Comparison of ENCODE assay signal across 8 cellular contexts in genomic region chr7:104982773-104983619, GRCh38. TPM values are rescaled to one million over a fixed set of nuclear protein-coding genes. Genes with fewer than 3 reads are reported as not detected.
DNase-seq lines count a peak whose midpoint lies in the region; ATAC-seq, FAIRE-seq and TF ChIP-seq lines count a peak whose summit lies in the region.

No MANE protein-coding gene starts in this region.

- POLR2A ChIA-PET in PC-3 (lab: Charles Lee; ENCODE audit: unreplicated experiment) (interaction anchor here (0.7 to 1.1 kb wide), 3 partner anchors 33 to 58 kb away, joined by 4 to 9 read pairs (median 4); no protein-coding TSS in a partner anchor), H1 (lab: Charles Lee; ENCODE audit: partially characterized antibody) (interaction anchor here (0.7 to 5.6 kb wide), 16 partner anchors 10 to 406 kb away, joined by 3 to 118 read pairs (median 6); partner anchors contain the start of genes KMT2E and SRPK2)

- ATAC-seq in activated T-cell treated with anti-CD3 and anti-CD28 coated beads, Interleukin-2, amount 50 U/mL, for 4 hours: no peak
- ATAC-seq in PC-3 (no peak), GM21825 (IDR thresholded peaks at IDR 0.05; ENCODE audit: unreplicated experiment) (no peak), HG02938 (IDR thresholded peaks at IDR 0.05; ENCODE audit: unreplicated experiment) (no peak), HG03460 (IDR thresholded peaks at IDR 0.05; ENCODE audit: unreplicated experiment) (no peak)

- no peak for TF ChIP-seq EP300 in H1 (IDR thresholded peaks at IDR 0.05; ENCODE audit: borderline replicate concordance in 1 of 2, low read depth in 2 of 2, low read length in 2 of 2)

- H3K9me3 ChIP-seq in PC-3 (ENCODE audit: low read length): no peaks in the 10 kb centered on the region
- no peaks in the 10 kb centered on the region for H3K9me3 ChIP-seq in H1 (ENCODE audit: insufficient read depth in 2 of 2, low read depth in 1 of 2, low read length in 1 of 2)
- H3K9me3 ChIP-seq in neuron (ENCODE audit: low read length): no peaks in the 10 kb centered on the region

- intact Hi-C loops in PC-3 (cut with micrococcal nuclease): loop anchor here (5.0 to 10.0 kb wide), 2 partner anchors 112 to 354 kb away; no protein-coding TSS in a partner anchor

- peaks cover 60% of the 10 kb centered on the region for H3K4me1 Mint-ChIP-seq in activated T-cell treated with anti-CD3 and anti-CD28 coated beads, Interleukin-2, amount 50 U/mL, for 4 hours (ENCODE audit: low read depth)

- no peak overlapping the region for H2BK20ac ChIP-seq in H1 (ENCODE audit: low read length)

- H2AFZ ChIP-seq in PC-3 (ENCODE audit: low read length) (peak overlapping the region; percentile 83), H1 (ENCODE audit: low read length) (no peak overlapping the region), neuron (ENCODE audit: low read depth, low read length) (no peak overlapping the region)

- H3K14ac ChIP-seq in H1 (ENCODE audit: insufficient read length): no peak overlapping the region

- H2BK12ac ChIP-seq in H1 (ENCODE audit: low read depth, low read length): no peak overlapping the region

- H3K27me3 Mint-ChIP-seq in activated T-cell treated with anti-CD3 and anti-CD28 coated beads, Interleukin-2, amount 50 U/mL, for 4 hours (ENCODE audit: low read depth): no peaks in the 10 kb centered on the region

- no peak overlapping the region for H2AK5ac ChIP-seq in H1 (ENCODE audit: low read depth, low read length)

- peak overlapping the region; percentile 94 for H3K4me2 ChIP-seq in PC-3 (ENCODE audit: low read length)
- H3K4me2 ChIP-seq in H1 (ENCODE audit: insufficient read depth in 1 of 2, low read depth in 2 of 2, low read length in 2 of 2): peak overlapping the region; percentile 58 to 81

- FAIRE-seq in H1 (lab: Jason Lieb, UNC): no peak

- no peaks in the 10 kb centered on the region for H3K36me3 ChIP-seq in PC-3 (ENCODE audit: low read depth, low read length)
- H3K36me3 ChIP-seq in H1 (ENCODE audit: control insufficient read depth in 2 of 4, insufficient read depth in 4 of 4, low read length in 3 of 4): peaks cover 0 to 8% (median 0%) of the 10 kb centered on the region in 4 experiments; a peak in 1 of 8 replicates
- peaks cover 6% of the 10 kb centered on the region for H3K36me3 ChIP-seq in neuron (ENCODE audit: insufficient read depth, low read length)

- peaks cover 12% of the 10 kb centered on the region for H3F3A ChIP-seq in PC-3 (ENCODE audit: low read length, unreplicated experiment)

- no peak overlapping the region for H4K91ac ChIP-seq in H1 (replicated peaks; ENCODE audit: insufficient read length, low read length)

- TF ChIP-seq CTCF in PC-3 (conservative IDR thresholded peaks at IDR 0.05; ENCODE audit: low read depth, low read length) (no peak), H1 (IDR thresholded peaks at IDR 0.05; ENCODE audit: control extremely low read depth in 1 of 3, insufficient read depth in 1 of 3, low read depth in 1 of 3, low read length in 3 of 3) (no peak)

- no peak for DNase-seq in activated T-cell treated with anti-CD3 and anti-CD28 coated beads, Interleukin-2, amount 50 U/mL, for 4 hours
- no peak for DNase-seq in activated T-cell treated with anti-CD3 and anti-CD28 coated beads, Interleukin-2, amount 50 U/mL, for 1 hour
- DNase-seq in PC-3 (no peak), H1 (ENCODE audit: low read depth in 1 of 2, low spot score in 2 of 2) (no peak)

- CTCF ChIA-PET in PC-3 (lab: Charles Lee) (interaction anchor here (1.4 kb wide), 1 partner anchor 28 kb away, joined by 4 read pairs; no protein-coding TSS in a partner anchor), H1 (lab: Charles Lee; ENCODE audit: partially characterized antibody) (interaction anchor here (1.0 to 3.2 kb wide), 18 partner anchors 8 to 141 kb away, joined by 3 to 27 read pairs (median 4); partner anchors contain the start of gene KMT2E)

- H3K79me2 ChIP-seq in PC-3 (ENCODE audit: low read length): peaks cover 26% of the 10 kb centered on the region
- H3K79me2 ChIP-seq in H1 (ENCODE audit: control insufficient read depth in 1 of 2, insufficient read depth in 2 of 2, low read length in 2 of 2): peaks cover 0 to 26% of the 10 kb centered on the region in 2 experiments; a peak in 2 of 4 replicates

- H3K4me1 ChIP-seq in PC-3 (ENCODE audit: insufficient read depth, low read length): peaks cover 61% of the 10 kb centered on the region
- peaks cover 0 to 13% (median 8%) of the 10 kb centered on the region in 4 experiments; a peak in 4 of 7 replicates for H3K4me1 ChIP-seq in H1 (replicated peaks in 1 of 4; ENCODE audit: control insufficient read depth in 3 of 4, insufficient read depth in 4 of 4, low read length in 3 of 4)
- peaks cover 49% of the 10 kb centered on the region for H3K4me1 ChIP-seq in neuron (ENCODE audit: insufficient read depth, low read length)

- peak overlapping the region; percentile 26 for H4K5ac ChIP-seq in H1 (ENCODE audit: insufficient read length, low read depth, low read length)

- H3K27ac ChIP-seq in PC-3 (ENCODE audit: low read length) (peak overlapping the region; percentile 93), H1 (ENCODE audit: low read depth, low read length) (peak overlapping the region; percentile 90)

- 70% methylated on average over 15 of the region's 15 CpGs; no CpG with 5 or more reads in 1 of the 2 experiments for WGBS in H1 (ENCODE audit: extremely low coverage in 1 of 2, insufficient coverage in 1 of 2, insufficient read length in 1 of 2, insufficient replicate concordance in 2 of 2, low coverage in 1 of 2, low lambda C conversion rate in 2 of 2, missing lambda C conversion rate in 1 of 2), 2 experiments

- H2BK15ac ChIP-seq in H1 (ENCODE audit: low read length): no peak overlapping the region

- no peak overlapping the region for H4K8ac ChIP-seq in H1 (ENCODE audit: extremely low read depth, insufficient read depth, low read length)

- BruUV-seq in PC-3 (replicated peaks; lab: Mats Ljungman, UMichigan): TSS peak; percentile 66

- peak overlapping the region; percentile 33 for H3K18ac ChIP-seq in H1 (ENCODE audit: extremely low read depth, low read length)

- H4K20me1 ChIP-seq in PC-3 (ENCODE audit: low read length): no peaks in the 10 kb centered on the region
- peaks cover 6 to 9% of the 10 kb centered on the region in 2 experiments for H4K20me1 ChIP-seq in H1 (replicated peaks in 1 of 2; ENCODE audit: control insufficient read depth in 1 of 2, insufficient read depth in 2 of 2, low read length in 2 of 2)

- no peaks in the 10 kb centered on the region for H3K9me2 ChIP-seq in PC-3 (replicated peaks; ENCODE audit: low read length)

- H2BK5ac ChIP-seq in H1 (ENCODE audit: low read depth, low read length): no peak overlapping the region; the same call in 1 of the 2 replicates

- no peak overlapping the region for H3K4ac ChIP-seq in H1 (replicated peaks; ENCODE audit: insufficient read length, low read depth, low read length)

- no peak for TF ChIP-seq RAD21 in H1 (IDR thresholded peaks at IDR 0.05 in 1 of 2, conservative IDR thresholded peaks at IDR 0.05 in 1 of 2; ENCODE audit: low read depth in 2 of 2, low read length in 2 of 2)

- no peak overlapping the region for H3K23ac ChIP-seq in H1 (ENCODE audit: insufficient read length)

- H3K4me3 ChIP-seq in PC-3 (ENCODE audit: low read length) (peak overlapping the region; percentile 81), H1 (ENCODE audit: extremely low read depth in 1 of 4, insufficient read depth in 2 of 4, low read depth in 3 of 4, low read length in 4 of 4) (peak overlapping the region; percentile 59 to 72 (median 66)), neuron (ENCODE audit: low read length) (peak overlapping the region; percentile 67)

- H2BK120ac ChIP-seq in H1 (replicated peaks; ENCODE audit: low read depth, low read length): no peak overlapping the region

- H3K4me3 Mint-ChIP-seq in activated T-cell treated with anti-CD3 and anti-CD28 coated beads, Interleukin-2, amount 50 U/mL, for 4 hours: peak overlapping the region; percentile 99

- peaks cover 2% of the 10 kb centered on the region; the same call in 1 of the 2 replicates for H3K23me2 ChIP-seq in H1 (ENCODE audit: low read depth, low read length)

- H3K9ac ChIP-seq in PC-3 (ENCODE audit: low read length) (peak overlapping the region; percentile 99), H1 (replicated peaks in 1 of 4; ENCODE audit: extremely low read depth in 1 of 4, low read depth in 3 of 4, low read length in 3 of 4) (peak overlapping the region; percentile 84 to 92 (median 88))

- peaks cover 2% of the 10 kb centered on the region for H3K36me3 Mint-ChIP-seq in activated T-cell treated with anti-CD3 and anti-CD28 coated beads, Interleukin-2, amount 50 U/mL, for 4 hours (ENCODE audit: insufficient read depth)

- H3K27me3 ChIP-seq in PC-3 (ENCODE audit: low read length) (no peaks in the 10 kb centered on the region), H1 (replicated peaks in 1 of 4; ENCODE audit: control insufficient read depth in 3 of 4, extremely low read depth in 1 of 4, insufficient read depth in 3 of 4, low read length in 3 of 4) (no peaks in the 10 kb centered on the region), neuron (ENCODE audit: insufficient read depth, low read length) (no peaks in the 10 kb centered on the region)

- H3K56ac ChIP-seq in H1 (replicated peaks; ENCODE audit: insufficient read length, low read depth, low read length): no peak overlapping the region

- H3K79me1 ChIP-seq in H1 (ENCODE audit: low read depth, low read length): no peaks in the 10 kb centered on the region

- no peak for TF ChIP-seq POLR2A in H1 (IDR thresholded peaks at IDR 0.05; ENCODE audit: control extremely low read depth in 1 of 2, low read depth in 2 of 2, low read length in 2 of 2)

- no peaks in the 10 kb centered on the region for H3K9me3 Mint-ChIP-seq in activated T-cell treated with anti-CD3 and anti-CD28 coated beads, Interleukin-2, amount 50 U/mL, for 4 hours

TF ChIP-seq in H1, 55 proteins besides CTCF, POLR2A, EP300 and RAD21 (continues in another document):
- no peak for TF ChIP-seq PHF8 (conservative IDR thresholded peaks at IDR 0.05; ENCODE audit: low read depth, low read length)
- TF ChIP-seq CHD2 (IDR thresholded peaks at IDR 0.05; ENCODE audit: low read length): no peak
- TF ChIP-seq BCL11A (IDR thresholded peaks at IDR 0.05; ENCODE audit: low read depth in 2 of 2, low read length in 2 of 2): no peak
- no peak for TF ChIP-seq RNF2 (IDR thresholded peaks at IDR 0.05; ENCODE audit: borderline replicate concordance, low read depth, low read length, missing control alignments, poor library complexity, severe bottlenecking)

RNA-seq across cellular contexts. Expression of gene KMT2E, which starts 31.0 kb away (rescaled TPM):
- total RNA-seq in activated T-cell treated with anti-CD3 and anti-CD28 coated beads, Interleukin-2, amount 50 U/mL, for 4 hours: 10 to 100 TPM; 49.2 to 71.8 (median 67.4) TPM
- 21.8 and 27.4 TPM in 2 replicates for total RNA-seq in PC-3 (2014; rRNA removed)
- total RNA-seq in H1 (2021; fragmentation: NEBNext Ultra II Directional; extraction: Animal tissue kit (Norgen Biotek cat#: 25700)): 43.8 and 45.0 TPM in 2 replicates
- 10.9 and 12.5 TPM in 2 replicates for polyA plus RNA-seq in H1 (2011; rRNA removed)
- polyA plus RNA-seq in H1 (2011; cell fraction: cytosol; rRNA removed): 10.3 TPM
- polyA plus RNA-seq in H1 (2011; cell fraction: nucleus; rRNA removed): 29.9 TPM
- polyA plus RNA-seq in H1 (2012, experiment 1 of 2): 29.3 to 30.8 TPM (median 30.3 TPM) in 4 replicates
- polyA plus RNA-seq in H1 (2012, experiment 2 of 2): 1.4 TPM
- polyA plus RNA-seq in H1 (2013, experiment 1 of 2): 23.6 TPM
- 21.7 TPM for polyA plus RNA-seq in H1 (2013, experiment 2 of 2)
- polyA minus RNA-seq in H1 (2011; rRNA and poly(A)+ RNA removed): 60.3 and 78.3 TPM in 2 replicates
- polyA minus RNA-seq in H1 (2011; cell fraction: cytosol; rRNA and poly(A)+ RNA removed): 24.1 TPM
- polyA minus RNA-seq in H1 (2011; cell fraction: nucleus; rRNA and poly(A)+ RNA removed): 127 TPM
